8 cellular contexts compared by ENCODE assay signal in the genomic region with DNA sequence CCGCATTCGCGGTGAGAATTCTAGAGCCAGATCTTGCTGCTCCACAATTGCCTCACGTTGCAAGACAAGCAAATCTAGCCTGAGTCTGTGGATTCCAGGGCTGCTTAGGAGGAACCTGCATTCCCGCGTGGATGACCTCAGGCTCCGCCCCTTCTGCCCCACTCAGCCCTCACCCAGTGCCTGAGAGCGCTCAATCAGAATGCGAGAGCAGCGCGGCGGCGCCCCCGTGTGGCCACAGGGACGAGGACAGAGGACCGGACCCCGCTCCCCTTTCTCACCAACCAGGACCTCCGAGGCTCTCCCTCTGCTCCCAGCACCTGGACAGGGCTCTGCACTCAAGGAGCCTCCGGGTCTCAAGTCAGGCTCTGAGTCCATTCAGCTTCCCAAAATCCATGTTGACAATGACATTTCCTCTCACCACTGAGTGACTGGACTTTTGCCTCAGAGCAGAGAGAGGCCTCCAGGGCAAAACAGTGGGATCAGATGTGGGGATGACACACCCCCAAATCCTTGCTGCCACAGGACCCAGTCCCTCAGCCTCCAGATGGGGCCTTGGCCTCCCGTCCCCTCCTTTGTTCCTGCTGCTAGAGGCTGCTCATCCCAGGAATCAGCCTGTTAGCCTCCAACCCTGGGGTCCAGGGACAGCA. TPM values are rescaled to one million over a fixed set of nuclear protein-coding genes. Genes with fewer than 3 reads are reported as not detected.
DNase-seq lines count a peak whose midpoint lies in the region; TF ChIP-seq lines count a peak whose summit lies in the region.

No MANE protein-coding gene starts in this region.

- H3K9me3 ChIP-seq in adipocyte (ENCODE audit: control insufficient read depth, low read length) (no peaks in the 10 kb centered on the region), left ventricle myocardium inferior (replicated peaks) (no peaks in the 10 kb centered on the region)

- H3K27me3 ChIP-seq in adipocyte (replicated peaks; ENCODE audit: control insufficient read depth, insufficient read depth, low read length) (peaks cover 45% of the 10 kb centered on the region), left ventricle myocardium inferior (ENCODE audit: low read depth) (peaks cover 68% of the 10 kb centered on the region)

- intact Hi-C loops in left ventricle myocardium inferior (cut with micrococcal nuclease) = no loop called here

- no peak overlapping the region for H3K9ac ChIP-seq in adipocyte (ENCODE audit: low read length)

- TF ChIP-seq CTCF in AG10803 (conservative IDR thresholded peaks at IDR 0.05; ENCODE audit: low read length) (peak; percentile 86), GM20000 (IDR thresholded peaks at IDR 0.05; ENCODE audit: extremely low read depth, missing control alignments) (peak; percentile 87), left ventricle myocardium inferior (IDR thresholded peaks at IDR 0.05; ENCODE audit: borderline replicate concordance) (peak; percentile 84)

- H3K4me1 ChIP-seq in adipocyte (ENCODE audit: control insufficient read depth, insufficient read depth, low read length) (no peaks in the 10 kb centered on the region), left ventricle myocardium inferior (no peaks in the 10 kb centered on the region)

- H3K36me3 ChIP-seq in adipocyte (ENCODE audit: control insufficient read depth, insufficient read depth, low read length, severe bottlenecking) (no peaks in the 10 kb centered on the region), left ventricle myocardium inferior (no peaks in the 10 kb centered on the region)

- H3K27ac ChIP-seq in left ventricle myocardium inferior (replicated peaks) = no peak overlapping the region

- DNase-seq in AG10803 (ENCODE audit: low read depth) = peak; percentile 60
- peak; percentile 84 for DNase-seq in GM20000 (ENCODE audit: low spot score)
- peak; percentile 59 for DNase-seq in MV-4-11 (lab: John Stamatoyannopoulos, UW)
- DNase-seq in T follicular helper cell (ENCODE audit: low read depth) = peak; percentile 74
- peak; percentile 90 for DNase-seq in adipocyte (ENCODE audit: low read depth)
- DNase-seq in left ventricle myocardium inferior = peak; percentile 77
- peak; percentile 11 for DNase-seq in putamen (ENCODE audit: low spot score)
- no peak for DNase-seq in occipital lobe (lab: John Stamatoyannopoulos, UW)

- H3K4me3 ChIP-seq in AG10803 (ENCODE audit: low read length) (no peak overlapping the region), adipocyte (ENCODE audit: low read length) (no peak overlapping the region), left ventricle myocardium inferior (no peak overlapping the region)

RNA-seq across cellular contexts. Expression of a gene that starts 52.0 kb away (rescaled TPM):
- 25.7 TPM for total RNA-seq in left ventricle myocardium inferior
- total RNA-seq in occipital lobe = 12.8 TPM
